2 cellular contexts compared by ENCODE assay signal in genomic region chr20:62273421-62273820, GRCh38.
TF ChIP-seq lines count a peak whose summit lies in the region.

No MANE protein-coding gene starts in this region.

TF ChIP-seq in HCT116, 20 proteins besides CTCF, POLR2A, EP300 and RAD21:
- no peak for TF ChIP-seq ZFX (IDR thresholded peaks at IDR 0.05)
- no peak for TF ChIP-seq EZH2 (IDR thresholded peaks at IDR 0.05)
- TF ChIP-seq POLR2AphosphoS5 (IDR thresholded peaks at IDR 0.05; ENCODE audit: low read depth, low read length): no peak
- no peak for TF ChIP-seq YY1 (IDR thresholded peaks at IDR 0.05; ENCODE audit: extremely low read depth, insufficient replicate concordance, low read depth, low read length)
- no peak for TF ChIP-seq MAX (IDR thresholded peaks at IDR 0.05)
- TF ChIP-seq SP1 (IDR thresholded peaks at IDR 0.05; ENCODE audit: low read depth): no peak
- no peak for TF ChIP-seq ELF1 (IDR thresholded peaks at IDR 0.05; ENCODE audit: borderline replicate concordance, low read depth)
- TF ChIP-seq EGR1 (IDR thresholded peaks at IDR 0.05; ENCODE audit: low read depth): no peak
- TF ChIP-seq REST (IDR thresholded peaks at IDR 0.05; ENCODE audit: low read depth): no peak
- no peak for TF ChIP-seq EZH2phosphoT487 (IDR thresholded peaks at IDR 0.05; ENCODE audit: borderline replicate concordance)
- no peak for TF ChIP-seq CBX3 (IDR thresholded peaks at IDR 0.05; ENCODE audit: low read depth)
- TF ChIP-seq TCF7L2 (IDR thresholded peaks at IDR 0.05; ENCODE audit: borderline replicate concordance, extremely low read depth, insufficient read depth, insufficient read length): no peak
- TF ChIP-seq CEBPB (IDR thresholded peaks at IDR 0.05; ENCODE audit: low read depth): no peak

TF ChIP-seq in GM12878, 131 proteins besides CTCF, POLR2A, EP300 and RAD21:
- TF ChIP-seq BCL3 (IDR thresholded peaks at IDR 0.05; ENCODE audit: borderline replicate concordance, insufficient read depth, low read depth, low read length, poor library complexity, severe bottlenecking) (no peak), NRF1 (conservative IDR thresholded peaks at IDR 0.05; ENCODE audit: low read depth, low read length) (no peak), E4F1 (IDR thresholded peaks at IDR 0.05; ENCODE audit: borderline replicate concordance, partially characterized antibody) (no peak)
